Comparison of ENCODE assay signal across 23 cellular contexts in genomic region chr11:76174330-76174729, GRCh38. TPM values are rescaled to one million over a fixed set of nuclear protein-coding genes. Genes with fewer than 3 reads are reported as not detected.
DNase-seq lines count a peak whose midpoint lies in the region; ATAC-seq and TF ChIP-seq lines count a peak whose summit lies in the region.
"Had no signal": no experiment of that assay in that cellular context is flagged by ENCODE, and none has a peak within 500 bp of the region (broad histone marks: within the 10 kb centered on the region; RNA-seq: fewer than 3 reads in every experiment).

No MANE protein-coding gene starts in this region.

- no peak overlapping the region for H3K4me3 Mint-ChIP-seq in CD8-positive, alpha-beta T cell
- no peak overlapping the region for H3K4me3 Mint-ChIP-seq in nephron
- H3K4me3 Mint-ChIP-seq: CD14-positive monocyte; CD4-positive, alpha-beta T cell; H9; HFFc6 had no signal

- no peaks in the 10 kb centered on the region for H3K4me1 ChIP-seq in CD8-positive, alpha-beta T cell (ENCODE audit: insufficient read depth, low read length)
- H3K4me1 ChIP-seq in IMR-90 (ENCODE audit: control insufficient read depth, insufficient read depth, low read length) = no peaks in the 10 kb centered on the region
- H3K4me1 ChIP-seq: A549 had no signal

- ATAC-seq in CD8-positive, alpha-beta T cell = no peak
- no peak for ATAC-seq in IMR-90 (ENCODE audit: low read depth)
- ATAC-seq in GM19035 (IDR thresholded peaks at IDR 0.05; ENCODE audit: unreplicated experiment) = no peak
- ATAC-seq: A549, HCT116 had no signal

- H3K4me1 Mint-ChIP-seq in CD8-positive, alpha-beta T cell (ENCODE audit: low read depth) = no peaks in the 10 kb centered on the region
- H3K4me1 Mint-ChIP-seq in nephron = peaks cover 17% of the 10 kb centered on the region
- H3K4me1 Mint-ChIP-seq: CD14-positive monocyte had no signal

- H3K9me1 ChIP-seq in IMR-90 (ENCODE audit: insufficient read depth, low read length) = no peaks in the 10 kb centered on the region

- BruUV-seq in IMR-90 (replicated peaks; lab: Mats Ljungman, UMichigan) = no TSS peak

- TF ChIP-seq POLR2A in IMR-90 (IDR thresholded peaks at IDR 0.05; ENCODE audit: low read depth, low read length) = no peak

- H3K4ac ChIP-seq in IMR-90 (ENCODE audit: low read depth, low read length) = no peak overlapping the region

- H3K36me3 Mint-ChIP-seq in CD8-positive, alpha-beta T cell = no peaks in the 10 kb centered on the region
- H3K36me3 Mint-ChIP-seq in nephron (ENCODE audit: low read depth) = no peaks in the 10 kb centered on the region
- H3K36me3 Mint-ChIP-seq: CD14-positive monocyte had no signal

- no peak overlapping the region for H4K5ac ChIP-seq in IMR-90 (ENCODE audit: low read depth, low read length)

- peak overlapping the region; percentile 78 for H2AK9ac ChIP-seq in IMR-90 (replicated peaks; ENCODE audit: low read depth, low read length, poor library complexity)

- H3K79me1 ChIP-seq in IMR-90 (ENCODE audit: low read depth in 1 of 2, low read length in 2 of 2) = no peaks in the 10 kb centered on the region

- no peak for TF ChIP-seq CTCF in CD8-positive, alpha-beta T cell (IDR thresholded peaks at IDR 0.05)
- TF ChIP-seq CTCF in IMR-90 (conservative IDR thresholded peaks at IDR 0.05; ENCODE audit: low read depth, low read length) (no peak), nephron (IDR thresholded peaks at IDR 0.05; ENCODE audit: unreplicated experiment in 3 of 3) (no peak)

- no peaks in the 10 kb centered on the region for H3K36me3 ChIP-seq in CD8-positive, alpha-beta T cell (ENCODE audit: insufficient read depth, low read length)
- H3K36me3 ChIP-seq in IMR-90 (ENCODE audit: control insufficient read depth, insufficient read depth, low read length) = no peaks in the 10 kb centered on the region
- H3K36me3 ChIP-seq: BE2C; BLaER1 treated with 17β-estradiol and CSF1 and Interleukin-3, amounts not matched to agents 10 nM and 100 nM had no signal

- 92% methylated on average over 3 of the region's 5 CpGs; no CpG with 5 or more reads in 1 of the 2 experiments for WGBS in IMR-90 (ENCODE audit: extremely low coverage in 2 of 2, insufficient read length in 1 of 2), 2 experiments

- H3K9ac ChIP-seq in IMR-90 (ENCODE audit: low read depth, low read length) = no peak overlapping the region
- H3K9ac ChIP-seq: BLaER1 treated with 17β-estradiol and CSF1 and Interleukin-3, amounts not matched to agents 10 nM and 100 nM; GM23248 had no signal

- no peak overlapping the region for H4K91ac ChIP-seq in IMR-90 (ENCODE audit: insufficient read depth, low read depth, low read length)

- peak overlapping the region; percentile 1 for H3K27ac Mint-ChIP-seq in CD8-positive, alpha-beta T cell
- H3K27ac Mint-ChIP-seq in nephron = peak overlapping the region; percentile 0 to 62 (median 11)
- H3K27ac Mint-ChIP-seq: CD4-positive, alpha-beta T cell; H9; HFFc6 had no signal

- H2AK5ac ChIP-seq in IMR-90 (ENCODE audit: low read depth, low read length) = no peak overlapping the region

- H3K9me3 Mint-ChIP-seq in CD8-positive, alpha-beta T cell = no peaks in the 10 kb centered on the region
- no peaks in the 10 kb centered on the region for H3K9me3 Mint-ChIP-seq in nephron
- H3K9me3 Mint-ChIP-seq: CD14-positive monocyte; CD4-positive, alpha-beta T cell; H9; HFFc6 had no signal

- no peaks in the 10 kb centered on the region for H4K20me1 ChIP-seq in IMR-90 (ENCODE audit: insufficient read depth, low read length)
- H4K20me1 ChIP-seq: BLaER1 treated with 17β-estradiol and CSF1 and Interleukin-3, amounts not matched to agents 10 nM and 100 nM had no signal

- H2BK15ac ChIP-seq in IMR-90 (ENCODE audit: low read depth, low read length) = no peak overlapping the region

- no peak overlapping the region for H2AFZ ChIP-seq in IMR-90 (replicated peaks; ENCODE audit: low read length, poor library complexity)
- H2AFZ ChIP-seq: GM23248 had no signal

- POLR2A ChIA-PET in CD8-positive, alpha-beta T cell (lab: Charles Lee) = no interaction called here
- POLR2A ChIA-PET in IMR-90 (lab: Charles Lee; ENCODE audit: unreplicated experiment) = no interaction called here

- no peak overlapping the region for H3K56ac ChIP-seq in IMR-90 (ENCODE audit: extremely low read depth, insufficient read depth, low read length)

- dilution Hi-C loops in IMR-90 (cut with HindIII; ENCODE audit: low sequenced_read_pairs, unreplicated experiment) = no loop called here

- TF ChIP-seq RAD21 in IMR-90 (IDR thresholded peaks at IDR 0.05; ENCODE audit: low read length) = no peak

- H3K27ac ChIP-seq in CD8-positive, alpha-beta T cell (ENCODE audit: low read depth, low read length) = no peak overlapping the region
- no peak overlapping the region for H3K27ac ChIP-seq in IMR-90 (ENCODE audit: insufficient read depth, low read length)
- H3K27ac ChIP-seq: 22Rv1; A549; BLaER1 treated with 17β-estradiol and CSF1 and Interleukin-3, amounts not matched to agents 10 nM and 100 nM; GM23248 had no signal

- H4K8ac ChIP-seq in IMR-90 (ENCODE audit: low read depth in 2 of 2, low read length in 2 of 2) = no peak overlapping the region

- no peak overlapping the region for H3K18ac ChIP-seq in IMR-90 (ENCODE audit: low read depth, low read length)

- H3K4me3 ChIP-seq in CD8-positive, alpha-beta T cell (ENCODE audit: low read depth, low read length) = no peak overlapping the region
- no peak overlapping the region for H3K4me3 ChIP-seq in IMR-90 (ENCODE audit: insufficient read depth, low read depth, low read length)
- H3K4me3 ChIP-seq: A549; BLaER1 treated with 17β-estradiol and CSF1 and Interleukin-3, amounts not matched to agents 10 nM and 100 nM; GM23248 had no signal

- H3K23ac ChIP-seq in IMR-90 (ENCODE audit: low read depth, low read length) = no peak overlapping the region

- no peaks in the 10 kb centered on the region for H3K9me3 ChIP-seq in CD8-positive, alpha-beta T cell (ENCODE audit: low read length)
- no peaks in the 10 kb centered on the region for H3K9me3 ChIP-seq in IMR-90 (ENCODE audit: control insufficient read depth, insufficient read depth, low read length)
- H3K9me3 ChIP-seq: A549; BE2C; BLaER1 treated with 17β-estradiol and CSF1 and Interleukin-3, amounts not matched to agents 10 nM and 100 nM had no signal

- H3K14ac ChIP-seq in IMR-90 (replicated peaks; ENCODE audit: low read depth, low read length) = no peak overlapping the region

- no peak overlapping the region for H2BK120ac ChIP-seq in IMR-90 (ENCODE audit: low read depth, low read length)

- no peak overlapping the region for H2BK20ac ChIP-seq in IMR-90 (ENCODE audit: low read depth, low read length)

- no peaks in the 10 kb centered on the region for H3K27me3 Mint-ChIP-seq in CD8-positive, alpha-beta T cell (ENCODE audit: low read depth)
- peaks cover 16% of the 10 kb centered on the region for H3K27me3 Mint-ChIP-seq in nephron (ENCODE audit: low read depth)
- H3K27me3 Mint-ChIP-seq: CD4-positive, alpha-beta T cell had no signal

- no peak for DNase-seq in CD8-positive, alpha-beta T cell
- no peak for DNase-seq in IMR-90
- no peak for DNase-seq in germinal center (ENCODE audit: low spot score)
- no peak for DNase-seq in NCI-H187 treated with DMSO at 0.1 percent for 48 hours (lab: John Stamatoyannopoulos, UW)
- DNase-seq: ACHN; AML-193; BE2C; Calu3; CD4-positive, alpha-beta T cell; COR-L47; DMS53; DMS79 treated with DMSO at 0.1 percent for 48 hours; GF-D8; GM23248; H9; HFFc6 had no signal

- no peak overlapping the region for H2BK5ac ChIP-seq in IMR-90 (ENCODE audit: low read depth, low read length, poor library complexity, severe bottlenecking)

- no peaks in the 10 kb centered on the region for H3K27me3 ChIP-seq in CD8-positive, alpha-beta T cell (ENCODE audit: insufficient read depth, low read length)
- H3K27me3 ChIP-seq in IMR-90 (ENCODE audit: control insufficient read depth, insufficient read depth, low read length) = peaks cover 37% of the 10 kb centered on the region
- H3K27me3 ChIP-seq: BE2C; BLaER1 treated with 17β-estradiol and CSF1 and Interleukin-3, amounts not matched to agents 10 nM and 100 nM had no signal

- in situ Hi-C loops in IMR-90 (cut with MboI; ENCODE audit: low sequenced_read_pairs) = no loop called here

- no peak overlapping the region for H3K4me2 ChIP-seq in IMR-90 (ENCODE audit: low read depth, low read length)
- H3K4me2 ChIP-seq: A549; BLaER1 treated with 17β-estradiol and CSF1 and Interleukin-3, amounts not matched to agents 10 nM and 100 nM had no signal

- CTCF ChIA-PET in CD8-positive, alpha-beta T cell (lab: Charles Lee) = interaction anchor here (1.0 kb wide), 1 partner anchor 20 kb away, joined by 5 read pairs; no protein-coding TSS in a partner anchor
- CTCF ChIA-PET in IMR-90 (lab: Yijun Ruan, JAX) = no interaction called here

- intact Hi-C loops in CD8-positive, alpha-beta T cell (cut with DNase I, micrococcal nuclease) = no loop called here
- intact Hi-C loops in IMR-90 (cut with micrococcal nuclease) = no loop called here

TF ChIP-seq in IMR-90, 13 proteins besides CTCF, POLR2A, EP300 and RAD21:
- TF ChIP-seq MAZ (IDR thresholded peaks at IDR 0.05; ENCODE audit: borderline replicate concordance, low read depth, low read length) (no peak), CHD1 (IDR thresholded peaks at IDR 0.05; ENCODE audit: low read depth, low read length) (no peak)

RNA-seq across cellular contexts. Expression of gene WNT11, which starts 32.0 kb away (rescaled TPM):
- total RNA-seq in CD8-positive, alpha-beta T cell = 10 to 100 TPM; 10.8 to 12.3 TPM
- total RNA-seq in IMR-90 (2012; rRNA removed) = not detected in 2 replicates
- 0.10 TPM in 1 of 2 replicates, not detected in the other for polyA plus RNA-seq in IMR-90 (2012; rRNA removed)
- polyA plus RNA-seq in IMR-90 (2012; cell fraction: cytosol; rRNA removed) = 0.02 and 0.04 TPM in 2 replicates
- not detected in 2 replicates for polyA plus RNA-seq in IMR-90 (2012; cell fraction: nucleus; rRNA removed; ENCODE audit: low replicate concordance)
- total RNA-seq: Calu3, GM23248, H9, HFFc6 had no signal
- polyA plus RNA-seq: GM23248 had no signal

Comparison
In these comparisons a context has a peak if more than half of its experiments do, and no peak if none do; other contexts are left out.
1. RNA of gene WNT11, which starts 32.0 kb away (total RNA-seq): 10.8 to 12.3 TPM in CD8-positive, alpha-beta T cell; not detected in IMR-90; every median in the first group is over 10 times any median in the second.